In the genomic region with DNA sequence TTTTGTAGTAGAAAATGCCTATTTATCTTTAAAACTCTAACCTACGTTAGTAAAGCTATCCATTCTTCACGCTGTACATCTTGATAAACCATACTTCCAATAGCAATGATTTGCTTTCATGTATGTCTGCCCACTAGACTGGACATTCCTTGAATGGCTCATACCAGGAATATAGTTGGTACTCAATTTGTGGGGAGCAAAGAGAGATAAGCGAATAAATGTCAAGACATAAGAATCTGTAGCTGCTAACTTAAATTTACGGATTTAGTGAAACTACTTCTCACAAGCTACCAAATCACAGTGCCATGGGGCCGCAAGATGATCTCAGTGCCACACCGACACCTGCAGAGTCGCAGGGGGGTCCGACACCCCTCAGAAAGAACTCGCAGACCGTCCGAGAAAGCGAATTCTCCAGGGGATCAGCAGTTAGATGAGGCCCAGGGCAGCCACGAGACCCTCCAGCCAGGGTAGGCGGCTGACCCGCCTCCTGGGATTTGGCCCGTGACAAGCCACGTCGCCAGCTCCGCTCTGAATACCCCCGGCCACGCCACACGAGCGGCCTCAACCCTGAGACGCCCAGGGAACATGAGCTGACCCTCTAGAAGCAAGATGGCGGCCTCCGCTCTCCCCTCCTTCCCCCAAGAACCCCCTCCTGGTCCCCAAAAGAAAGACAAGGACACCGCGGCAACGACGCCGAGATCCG, we compare ENCODE assay signal across 8 cellular contexts. TPM values are rescaled to one million over a fixed set of nuclear protein-coding genes. Genes with fewer than 3 reads are reported as not detected.
DNase-seq lines count a peak whose midpoint lies in the region; ATAC-seq and TF ChIP-seq lines count a peak whose summit lies in the region.

No MANE protein-coding gene starts in this region.

- intact Hi-C loops in uterus (cut with DNase I; ENCODE audit: low total_unique reads): no loop called here

- POLR2A ChIA-PET in AG04449 (lab: Yijun Ruan, JAX): interaction anchor here (0.9 to 2.0 kb wide), 7 partner anchors 9 to 113 kb away, joined by 3 to 14 read pairs (median 3); no protein-coding TSS in a partner anchor

- TF ChIP-seq CTCF in AG04449 (IDR thresholded peaks at IDR 0.05; ENCODE audit: insufficient read depth, low read length, missing control alignments): no peak
- no peak for TF ChIP-seq CTCF in KMS-11 (conservative IDR thresholded peaks at IDR 0.05; ENCODE audit: low read depth, low read length)
- no peak for TF ChIP-seq CTCF in cardiac fibroblast (IDR thresholded peaks at IDR 0.05; ENCODE audit: low read depth, low read length)
- no peak for TF ChIP-seq CTCF in lung (IDR thresholded peaks at IDR 0.05; ENCODE audit: control extremely low read depth, extremely low read depth)
- TF ChIP-seq CTCF in uterus (IDR thresholded peaks at IDR 0.05): peak in 1 of 4 experiments; percentile 7

- no peaks in the 10 kb centered on the region; the same call in 1 of the 2 replicates for H4K20me1 ChIP-seq in KMS-11 (ENCODE audit: insufficient read depth)

- CTCF ChIA-PET in AG04449 (lab: Yijun Ruan, JAX): interaction anchor here (0.7 to 4.6 kb wide), 5 partner anchors 9 to 125 kb away, joined by 3 to 26 read pairs (median 10); no protein-coding TSS in a partner anchor

- H3K27ac ChIP-seq in KMS-11 (peak overlapping the region; percentile 76), lung (ENCODE audit: low read depth in 1 of 2, low read length in 1 of 2) (peak overlapping the region; percentile 91 to 96), uterus (peak overlapping the region; percentile 86 to 94)

- H3K4me1 ChIP-seq in KMS-11 (ENCODE audit: low read depth, poor library complexity, severe bottlenecking) (peaks cover 49% of the 10 kb centered on the region), lung (ENCODE audit: control insufficient read depth in 2 of 2, insufficient read depth in 2 of 2, low read length in 2 of 2) (peaks cover 2 to 17% of the 10 kb centered on the region in 2 donors), uterus (peaks cover 0 to 4% of the 10 kb centered on the region in 2 donors)

- no peaks in the 10 kb centered on the region for H3K27me3 ChIP-seq in KMS-11 (ENCODE audit: insufficient read depth, low read depth)
- no peaks in the 10 kb centered on the region for H3K27me3 ChIP-seq in lung (ENCODE audit: control insufficient read depth, insufficient read depth)
- no peaks in the 10 kb centered on the region for H3K27me3 ChIP-seq in uterus

- DNase-seq in AG04449 (ENCODE audit: low read depth, low spot score) (no peak), cardiac fibroblast (ENCODE audit: low read depth in 2 of 2) (no peak), lung (ENCODE audit: low spot score) (no peak), uterus (no peak), AG20443 (ENCODE audit: low spot score) (no peak), NCI-H82 treated with DMSO at 0.1 percent for 48 hours (lab: John Stamatoyannopoulos, UW; ENCODE audit: unreplicated experiment) (no peak)

- H3K9me3 ChIP-seq in lung (ENCODE audit: control insufficient read depth in 2 of 2, insufficient read depth in 1 of 2, low read length in 1 of 2) (no peaks in the 10 kb centered on the region), uterus (no peaks in the 10 kb centered on the region)

- peak overlapping the region; percentile 92 for H3K9ac ChIP-seq in KMS-11

- WGBS in lung, 2 donors: 25 to 27% methylated on average over 32 of the region's 32 CpGs

- peaks cover 46% of the 10 kb centered on the region for H3K79me2 ChIP-seq in KMS-11 (ENCODE audit: insufficient read depth, low read depth)

- peak overlapping the region; percentile 58 for H3K4me2 ChIP-seq in KMS-11

- ATAC-seq in GM19467 (IDR thresholded peaks at IDR 0.05; ENCODE audit: unreplicated experiment) (peak; percentile 15), lung (ENCODE audit: insufficient read depth, low FRiP score) (peak; percentile 10)

- H3K36me3 ChIP-seq in KMS-11 (ENCODE audit: insufficient read depth) (no peaks in the 10 kb centered on the region), lung (ENCODE audit: control insufficient read depth in 2 of 2, insufficient read depth in 2 of 2, low read length in 2 of 2) (no peaks in the 10 kb centered on the region), uterus (no peaks in the 10 kb centered on the region)

- peak overlapping the region; percentile 58 for H2AFZ ChIP-seq in KMS-11 (ENCODE audit: low read depth)

- TF ChIP-seq POLR2A in uterus (IDR thresholded peaks at IDR 0.05): no peak

- H3K4me3 ChIP-seq in AG04449 (ENCODE audit: low read depth, low read length): peak overlapping the region; percentile 77
- no peak overlapping the region for H3K4me3 ChIP-seq in KMS-11 (IDR thresholded peaks at IDR 0.05; ENCODE audit: insufficient read depth, low read depth, low read length)
- peak overlapping the region; percentile 77 to 82 for H3K4me3 ChIP-seq in cardiac fibroblast (replicated peaks in 1 of 2; ENCODE audit: low read depth in 2 of 2, low read length in 2 of 2)
- H3K4me3 ChIP-seq in lung: peak overlapping the region; percentile 98
- H3K4me3 ChIP-seq in uterus: peak overlapping the region; percentile 78 to 95

RNA-seq across cellular contexts. Expression of gene RALA, which starts 0.6 kb away (rescaled TPM):
- 10 to 100 TPM; 31.2 to 41.0 TPM for total RNA-seq in lung
- polyA plus RNA-seq in lung: 10 to 100 TPM; 29.5 to 29.9 TPM
- total RNA-seq in uterus: 10 to 100 TPM in 3 of 4 donors, 1 to 10 TPM in 1; 7.4 to 31.1 (median 17.6) TPM

RNA-seq across cellular contexts. Expression of gene YAE1, which starts 56.6 kb away (rescaled TPM):
- total RNA-seq in lung (10 to 100 TPM; 15.4 to 31.7 TPM), uterus (10 to 100 TPM; 16.8 to 54.2 (median 41.7) TPM)
- polyA plus RNA-seq in lung: 10 to 100 TPM; 15.5 to 35.0 TPM
